ENCODE assay signal across 8 cellular contexts in the genomic region with DNA sequence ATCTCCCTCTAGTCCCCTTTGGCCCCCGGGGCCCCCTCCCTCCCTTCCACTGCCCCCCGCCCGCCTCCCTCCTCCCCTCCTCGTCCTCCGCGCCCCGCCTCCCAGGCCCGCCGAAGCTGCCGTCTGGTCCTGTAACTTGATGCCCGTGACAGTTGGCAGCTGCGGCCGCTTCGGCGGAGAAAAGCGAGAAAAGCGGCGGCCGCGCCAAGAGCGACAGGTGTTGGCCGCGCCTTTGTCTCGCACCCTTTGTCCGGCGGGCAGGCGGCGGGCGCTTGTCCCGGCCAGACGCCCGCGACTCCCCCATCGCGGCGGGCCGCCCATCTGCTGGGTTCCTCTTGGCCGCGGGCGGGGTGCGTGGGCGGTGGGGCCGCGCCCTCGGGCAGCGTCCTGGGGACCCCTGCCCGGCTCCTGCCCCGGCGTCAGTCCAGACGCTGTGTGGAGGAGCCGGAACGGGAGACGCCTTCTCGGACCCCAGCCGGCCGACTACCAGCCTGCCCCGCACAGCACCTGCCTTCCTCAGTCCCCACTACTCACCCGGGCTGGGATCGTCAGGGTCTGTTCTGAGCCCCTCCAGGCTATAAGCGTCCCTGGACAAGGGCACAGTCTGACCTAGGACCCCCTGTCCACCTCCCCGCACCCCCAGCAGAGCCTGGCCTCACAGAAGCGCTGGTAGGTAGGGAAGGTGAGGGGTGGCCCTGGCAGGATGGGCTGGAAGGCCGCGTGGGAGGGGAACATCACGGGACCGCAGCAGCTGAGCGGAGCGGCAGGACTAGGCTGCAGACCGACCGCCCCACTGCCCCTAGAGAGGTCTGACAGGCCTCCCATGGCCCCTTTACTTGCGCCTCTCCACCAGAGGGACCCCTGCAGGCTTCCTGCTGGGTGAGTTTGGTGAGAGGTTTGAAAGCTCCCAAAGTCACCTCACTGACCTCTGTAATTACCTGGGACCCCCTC. TPM values are rescaled to one million over a fixed set of nuclear protein-coding genes. Genes with fewer than 3 reads are reported as not detected.
A peak's percentile ranks its signal among the peaks of the same experiment; 100 is the strongest.
DNase-seq lines count a peak whose midpoint lies in the region; ATAC-seq lines count a peak whose summit lies in the region.

No MANE protein-coding gene starts in this region.

- CTCF ChIA-PET in CD4-positive, alpha-beta memory T cell (lab: Charles Lee; ENCODE audit: partially characterized antibody), result no interaction called here
- CTCF ChIA-PET in naive thymus-derived CD4-positive, alpha-beta T cell (lab: Charles Lee), result no interaction called here
- CTCF ChIA-PET in activated CD8-positive, alpha-beta T cell treated with anti-CD3 and anti-CD28 coated beads, Interleukin-2, amount 10 ng/mL, durations not matched to agents 7 days and 5 days (lab: Charles Lee), result no interaction called here

- H3K9me3 Mint-ChIP-seq in CD4-positive, alpha-beta memory T cell, result no peaks in the 10 kb centered on the region
- no peaks in the 10 kb centered on the region for H3K9me3 Mint-ChIP-seq in dendritic cell treated with granulocyte-macrophage colony-stimulating factor and Interleukin-4, amounts not matched to agents 40 ng/mL and 50 ng/mL, for 4 days
- H3K9me3 Mint-ChIP-seq in naive thymus-derived CD4-positive, alpha-beta T cell, result peaks cover 0 to 2% (median 0%) of the 10 kb centered on the region in 11 donors
- H3K9me3 Mint-ChIP-seq in activated CD8-positive, alpha-beta T cell treated with anti-CD3 and anti-CD28 coated beads, Interleukin-2, amount 10 ng/mL, durations not matched to agents 7 days and 5 days (ENCODE audit: insufficient read depth), result no peaks in the 10 kb centered on the region

- peak overlapping the region in 6 of 8 donors; percentile 31 to 87 (median 50) for H3K4me3 Mint-ChIP-seq in CD4-positive, alpha-beta memory T cell
- peak overlapping the region; percentile 37 for H3K4me3 Mint-ChIP-seq in dendritic cell treated with granulocyte-macrophage colony-stimulating factor and Interleukin-4, amounts not matched to agents 40 ng/mL and 50 ng/mL, for 4 days
- peak overlapping the region; percentile 14 to 98 (median 83) for H3K4me3 Mint-ChIP-seq in naive thymus-derived CD4-positive, alpha-beta T cell
- H3K4me3 Mint-ChIP-seq in activated CD8-positive, alpha-beta T cell treated with anti-CD3 and anti-CD28 coated beads, Interleukin-2, amount 10 ng/mL, durations not matched to agents 7 days and 5 days, result no peak overlapping the region

- POLR2A ChIA-PET in CD4-positive, alpha-beta memory T cell (lab: Charles Lee; ENCODE audit: partially characterized antibody), result no interaction called here
- POLR2A ChIA-PET in naive thymus-derived CD4-positive, alpha-beta T cell (lab: Charles Lee), result interaction anchor here (1.6 kb wide), 1 partner anchor 47 kb away, joined by 3 read pairs; a partner anchor contains a TSS
- POLR2A ChIA-PET in activated CD8-positive, alpha-beta T cell treated with anti-CD3 and anti-CD28 coated beads, Interleukin-2, amount 10 ng/mL, durations not matched to agents 7 days and 5 days (lab: Charles Lee), result no interaction called here

- peak overlapping the region; percentile 31; the same call in 1 of the 2 replicates for H3K9ac ChIP-seq in HUES48 (ENCODE audit: low read depth, low read length)

- intact Hi-C loops in CD4-positive, alpha-beta memory T cell (cut with micrococcal nuclease), result loop anchor here (2.0 kb wide), 2 partner anchors 38 to 48 kb away; a partner anchor contains a TSS
- intact Hi-C loops in dendritic cell treated with granulocyte-macrophage colony-stimulating factor and Interleukin-4, amounts not matched to agents 40 ng/mL and 50 ng/mL, for 4 days (cut with micrococcal nuclease), result no loop called here
- intact Hi-C loops in naive thymus-derived CD4-positive, alpha-beta T cell (cut with micrococcal nuclease), result loop anchor here (1.0 to 2.0 kb wide), 4 partner anchors 10 to 47 kb away; a partner anchor contains a TSS

- H3K4me3 ChIP-seq in CD4-positive, alpha-beta memory T cell (ENCODE audit: low read length in 2 of 2), result no peak overlapping the region
- H3K4me3 ChIP-seq in HUES48 (ENCODE audit: low read depth, low read length), result peak overlapping the region; percentile 62
- H3K4me3 ChIP-seq in naive thymus-derived CD4-positive, alpha-beta T cell (ENCODE audit: low read length), result no peak overlapping the region

- peaks cover 6% of the 10 kb centered on the region for H3K36me3 ChIP-seq in CD4-positive, alpha-beta memory T cell (ENCODE audit: insufficient read depth, low read length)
- H3K36me3 ChIP-seq in HUES48 (ENCODE audit: control insufficient read depth, insufficient read depth, low read length), result no peaks in the 10 kb centered on the region; the same call in 1 of the 2 replicates
- H3K36me3 ChIP-seq in naive thymus-derived CD4-positive, alpha-beta T cell (ENCODE audit: control insufficient read depth in 2 of 3, insufficient read depth in 3 of 3, low read length in 3 of 3), result peaks cover 0 to 5% (median 0%) of the 10 kb centered on the region in 3 experiments

- peak overlapping the region in 3 of 7 donors; percentile 29 to 85 (median 74) for H3K27ac Mint-ChIP-seq in CD4-positive, alpha-beta memory T cell
- no peak overlapping the region for H3K27ac Mint-ChIP-seq in dendritic cell treated with granulocyte-macrophage colony-stimulating factor and Interleukin-4, amounts not matched to agents 40 ng/mL and 50 ng/mL, for 4 days
- H3K27ac Mint-ChIP-seq in naive thymus-derived CD4-positive, alpha-beta T cell, result peak overlapping the region in 2 of 9 donors; percentile 29 to 60
- H3K27ac Mint-ChIP-seq in activated CD8-positive, alpha-beta T cell treated with anti-CD3 and anti-CD28 coated beads, Interleukin-2, amount 10 ng/mL, durations not matched to agents 7 days and 5 days, result no peak overlapping the region

- peaks cover 5% of the 10 kb centered on the region for H3K27me3 ChIP-seq in CD4-positive, alpha-beta memory T cell (ENCODE audit: insufficient read depth, low read length)
- peaks cover 45% of the 10 kb centered on the region for H3K27me3 ChIP-seq in HUES48 (ENCODE audit: control insufficient read depth, insufficient read depth, low read length)
- peaks cover 0 to 11% of the 10 kb centered on the region in 2 donors for H3K27me3 ChIP-seq in naive thymus-derived CD4-positive, alpha-beta T cell (ENCODE audit: control insufficient read depth in 2 of 2, insufficient read depth in 2 of 2, low read length in 2 of 2)

- no peak overlapping the region for H3K27ac ChIP-seq in CD4-positive, alpha-beta memory T cell (ENCODE audit: low read depth, low read length)
- H3K27ac ChIP-seq in HUES48 (ENCODE audit: low read depth, low read length), result no peak overlapping the region
- H3K27ac ChIP-seq in naive thymus-derived CD4-positive, alpha-beta T cell (ENCODE audit: low read depth, low read length), result no peak overlapping the region

- peaks cover 0 to 23% (median 4%) of the 10 kb centered on the region in 4 donors for H3K4me1 Mint-ChIP-seq in CD4-positive, alpha-beta memory T cell
- H3K4me1 Mint-ChIP-seq in dendritic cell treated with granulocyte-macrophage colony-stimulating factor and Interleukin-4, amounts not matched to agents 40 ng/mL and 50 ng/mL, for 4 days (ENCODE audit: low read depth), result peaks cover 7% of the 10 kb centered on the region
- peaks cover 2 to 11% (median 8%) of the 10 kb centered on the region in 7 donors for H3K4me1 Mint-ChIP-seq in naive thymus-derived CD4-positive, alpha-beta T cell
- H3K4me1 Mint-ChIP-seq in activated CD8-positive, alpha-beta T cell treated with anti-CD3 and anti-CD28 coated beads, Interleukin-2, amount 10 ng/mL, durations not matched to agents 7 days and 5 days (ENCODE audit: low read depth), result peaks cover 6% of the 10 kb centered on the region

- H3K27me3 Mint-ChIP-seq in CD4-positive, alpha-beta memory T cell, result peaks cover 6% of the 10 kb centered on the region in 2 donors
- H3K27me3 Mint-ChIP-seq in dendritic cell treated with granulocyte-macrophage colony-stimulating factor and Interleukin-4, amounts not matched to agents 40 ng/mL and 50 ng/mL, for 4 days, result peaks cover 56% of the 10 kb centered on the region
- H3K27me3 Mint-ChIP-seq in naive thymus-derived CD4-positive, alpha-beta T cell, result peaks cover 3 to 40% (median 4%) of the 10 kb centered on the region in 5 donors
- H3K27me3 Mint-ChIP-seq in activated CD8-positive, alpha-beta T cell treated with anti-CD3 and anti-CD28 coated beads, Interleukin-2, amount 10 ng/mL, durations not matched to agents 7 days and 5 days (ENCODE audit: low read depth), result peaks cover 29% of the 10 kb centered on the region

- peaks cover 11 to 13% of the 10 kb centered on the region in 2 donors for H3K36me3 Mint-ChIP-seq in CD4-positive, alpha-beta memory T cell
- peaks cover 13% of the 10 kb centered on the region for H3K36me3 Mint-ChIP-seq in dendritic cell treated with granulocyte-macrophage colony-stimulating factor and Interleukin-4, amounts not matched to agents 40 ng/mL and 50 ng/mL, for 4 days (ENCODE audit: low read depth)
- peaks cover 0 to 11% (median 4%) of the 10 kb centered on the region in 5 donors for H3K36me3 Mint-ChIP-seq in naive thymus-derived CD4-positive, alpha-beta T cell
- H3K36me3 Mint-ChIP-seq in activated CD8-positive, alpha-beta T cell treated with anti-CD3 and anti-CD28 coated beads, Interleukin-2, amount 10 ng/mL, durations not matched to agents 7 days and 5 days (ENCODE audit: low read depth), result peaks cover 12% of the 10 kb centered on the region

- no peaks in the 10 kb centered on the region for H3K9me3 ChIP-seq in CD4-positive, alpha-beta memory T cell (ENCODE audit: control insufficient read depth in 1 of 2, low read length in 2 of 2)
- H3K9me3 ChIP-seq in HUES48 (ENCODE audit: control insufficient read depth, insufficient read depth, low read length), result no peaks in the 10 kb centered on the region
- H3K9me3 ChIP-seq in naive thymus-derived CD4-positive, alpha-beta T cell (ENCODE audit: control insufficient read depth in 2 of 3, low read length in 3 of 3), result no peaks in the 10 kb centered on the region

- DNase-seq in CD4-positive, alpha-beta memory T cell, result peak in 2 of 5 donors; percentile 17 to 64
- DNase-seq in NCI-H774 (lab: John Stamatoyannopoulos, UW), result peak; percentile 94
- DNase-seq in naive thymus-derived CD4-positive, alpha-beta T cell, result no peak
- DNase-seq in activated CD4-positive, CD25-positive, alpha-beta regulatory T cell (lab: John Stamatoyannopoulos, UW), result no peak
- no peak for DNase-seq in activated CD8-positive, alpha-beta T cell treated with anti-CD3 and anti-CD28 coated beads, Interleukin-2, amount 10 ng/mL, durations not matched to agents 7 days and 5 days
- DNase-seq in activated effector memory CD4-positive, alpha-beta T cell treated with anti-CD3 and anti-CD28 coated beads, Interleukin-2, amount 50 U/mL, for 16 hours, result no peak

- peaks cover 12% of the 10 kb centered on the region for H3K4me1 ChIP-seq in CD4-positive, alpha-beta memory T cell (ENCODE audit: insufficient read depth, low read length)
- peaks cover 11% of the 10 kb centered on the region; the same call in 1 of the 2 replicates for H3K4me1 ChIP-seq in HUES48 (ENCODE audit: control insufficient read depth, insufficient read depth, low read length)
- H3K4me1 ChIP-seq in naive thymus-derived CD4-positive, alpha-beta T cell (ENCODE audit: control insufficient read depth in 2 of 2, insufficient read depth in 2 of 2, low read length in 2 of 2), result peaks cover 0 to 4% of the 10 kb centered on the region in 2 donors

- ATAC-seq in naive thymus-derived CD4-positive, alpha-beta T cell, result no peak
- no peak for ATAC-seq in activated CD8-positive, alpha-beta T cell treated with anti-CD3 and anti-CD28 coated beads, Interleukin-2, amount 10 ng/mL, durations not matched to agents 7 days and 5 days

RNA-seq across cellular contexts. Expression of a gene that starts 1.2 kb away (rescaled TPM):
- 1 to 10 TPM in 1 of 2 experiments, under 1 TPM in 1; 0.67 to 2.1 TPM for total RNA-seq in CD4-positive, alpha-beta memory T cell
- polyA plus RNA-seq in CD4-positive, alpha-beta memory T cell, result 1 to 10 TPM in 1 of 2 donors, under 1 TPM in 1; 0.99 to 4.9 TPM
- 1 to 10 TPM in 4 of 5 experiments, under 1 TPM in 1; 0.73 to 2.7 (median 2.4) TPM for total RNA-seq in naive thymus-derived CD4-positive, alpha-beta T cell
- polyA plus RNA-seq in naive thymus-derived CD4-positive, alpha-beta T cell, result 1 to 10 TPM in 1 of 2 donors, under 1 TPM in 1; 0.61 to 1.3 TPM
- total RNA-seq in activated CD8-positive, alpha-beta T cell treated with anti-CD3 and anti-CD28 coated beads, Interleukin-2, amount 10 ng/mL, durations not matched to agents 7 days and 5 days, result 1 to 10 TPM; 4.7 to 4.8 TPM

RNA-seq across cellular contexts. Expression of a gene that starts 37.5 kb away (rescaled TPM):
- total RNA-seq in CD4-positive, alpha-beta memory T cell, result 10 to 100 TPM; 78.2 to 87.8 TPM
- polyA plus RNA-seq in CD4-positive, alpha-beta memory T cell, result 10 to 100 TPM; 44.4 to 48.3 TPM
- total RNA-seq in naive thymus-derived CD4-positive, alpha-beta T cell, result 100 to 1,000 TPM in 2 of 5 experiments, 10 to 100 TPM in 3; 68.1 to 126 (median 90.9) TPM
- 10 to 100 TPM; 40.6 to 48.1 TPM for polyA plus RNA-seq in naive thymus-derived CD4-positive, alpha-beta T cell
- 10 to 100 TPM; 58.3 to 62.7 TPM for total RNA-seq in activated CD8-positive, alpha-beta T cell treated with anti-CD3 and anti-CD28 coated beads, Interleukin-2, amount 10 ng/mL, durations not matched to agents 7 days and 5 days

RNA-seq across cellular contexts. Expression of a gene that starts 47.4 kb away (rescaled TPM):
- 10 to 100 TPM; 11.5 to 13.4 TPM for total RNA-seq in CD4-positive, alpha-beta memory T cell
- polyA plus RNA-seq in CD4-positive, alpha-beta memory T cell, result 1 to 10 TPM in 1 of 2 donors, under 1 TPM in 1; 0.42 to 5.3 TPM
- total RNA-seq in naive thymus-derived CD4-positive, alpha-beta T cell, result 10 to 100 TPM; 13.5 to 28.6 (median 14.3) TPM
- 10 to 100 TPM in 1 of 2 donors, 1 to 10 TPM in 1; 7.0 to 10.1 TPM for polyA plus RNA-seq in naive thymus-derived CD4-positive, alpha-beta T cell
- total RNA-seq in activated CD8-positive, alpha-beta T cell treated with anti-CD3 and anti-CD28 coated beads, Interleukin-2, amount 10 ng/mL, durations not matched to agents 7 days and 5 days, result 10 to 100 TPM; 14.6 to 17.6 TPM
